15 cellular contexts compared by ENCODE assay signal in the genomic region with DNA sequence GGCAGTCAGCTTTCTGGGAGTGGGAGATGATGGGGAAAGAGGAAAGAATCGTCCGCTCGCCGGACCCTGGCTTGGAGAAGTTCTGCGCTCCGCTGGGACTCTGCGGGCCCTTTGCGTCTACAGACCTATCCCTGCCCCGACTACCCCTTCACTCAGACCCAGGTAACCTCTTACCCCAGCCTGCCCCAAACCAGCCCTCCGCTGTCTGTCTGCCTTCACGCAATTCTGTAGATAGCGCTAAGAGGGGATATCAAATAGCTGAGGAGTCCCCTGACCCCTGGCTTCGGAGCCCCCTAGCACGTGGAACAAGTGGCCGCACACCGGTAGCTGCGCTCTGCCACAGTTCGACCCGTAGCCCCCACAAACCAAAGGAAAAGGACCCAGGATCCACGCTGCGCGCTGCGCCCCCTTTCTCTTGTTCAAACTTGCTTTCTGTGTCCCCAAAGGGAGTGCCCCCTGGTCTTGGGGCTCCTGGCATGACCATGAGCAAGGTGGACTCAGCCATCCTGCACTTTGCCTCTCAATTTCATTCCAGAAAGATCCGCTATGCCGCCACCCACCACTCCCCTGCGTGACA. TPM values are rescaled to one million over a fixed set of nuclear protein-coding genes. Genes with fewer than 3 reads are reported as not detected.
DNase-seq lines count a peak whose midpoint lies in the region; ATAC-seq, FAIRE-seq and TF ChIP-seq lines count a peak whose summit lies in the region.
"Had no signal": no experiment of that assay in that cellular context is flagged by ENCODE, and none has a peak within 500 bp of the region (broad histone marks: within the 10 kb centered on the region; RNA-seq: fewer than 3 reads in every experiment).

No MANE protein-coding gene starts in this region.

- H3K27me3 Mint-ChIP-seq in Caco-2 (ENCODE audit: insufficient read depth, unreplicated experiment) (no peaks in the 10 kb centered on the region), astrocyte (ENCODE audit: low read depth, unreplicated experiment) (peaks cover 99% of the 10 kb centered on the region), endodermal cell (ENCODE audit: insufficient read depth) (peaks cover 100% of the 10 kb centered on the region)
- H3K27me3 Mint-ChIP-seq in activated CD4-positive, alpha-beta T cell treated with anti-CD3 and anti-CD28 coated beads for 36 hours = peaks cover 24% of the 10 kb centered on the region

- H3K4me1 ChIP-seq in Caco-2 (peaks cover 51% of the 10 kb centered on the region), astrocyte (ENCODE audit: insufficient read depth, low read length) (peaks cover 11% of the 10 kb centered on the region), hepatocyte (ENCODE audit: insufficient read depth) (peaks cover 11% of the 10 kb centered on the region), endodermal cell (ENCODE audit: control insufficient read depth, insufficient read depth, low read length) (no peaks in the 10 kb centered on the region)
- H3K4me1 ChIP-seq: neural progenitor cell had no signal

- H3K79me2 ChIP-seq in astrocyte (ENCODE audit: insufficient read depth, low read length) = peaks cover 28% of the 10 kb centered on the region
- H3K79me2 ChIP-seq in hepatocyte = peaks cover 11% of the 10 kb centered on the region

- H3K4me2 ChIP-seq in astrocyte (ENCODE audit: low read length) (peak overlapping the region; percentile 83), hepatocyte (peak overlapping the region; percentile 66)
- H3K4me2 ChIP-seq: neural progenitor cell had no signal

- intact Hi-C loops in Caco-2 (cut with micrococcal nuclease; ENCODE audit: unreplicated experiment) = loop anchor here (1.0 to 5.0 kb wide), 2 partner anchors 8 to 176 kb away; no protein-coding TSS in a partner anchor
- intact Hi-C loops in posterior vena cava (cut with DNase I) = loop anchor here in 1 of 2 donors (10.0 kb wide), 1 partner anchor 89 kb away; no protein-coding TSS in a partner anchor
- intact Hi-C loops in activated CD4-positive, alpha-beta T cell treated with anti-CD3 and anti-CD28 coated beads for 36 hours (cut with DNase I, micrococcal nuclease) = no loop called here

- no peak for DNase-seq in Caco-2
- DNase-seq in astrocyte (ENCODE audit: low read depth) = peak; percentile 8
- no peak for DNase-seq in hepatocyte (ENCODE audit: low spot score)
- DNase-seq in posterior vena cava (ENCODE audit: low spot score) = peak; percentile 83
- DNase-seq in NAMALWA (ENCODE audit: low spot score) = no peak
- no peak for DNase-seq in activated CD4-positive, alpha-beta T cell treated with anti-CD3 and anti-CD28 coated beads for 36 hours
- DNase-seq in endodermal cell = no peak
- no peak for DNase-seq in UCSD-AML1 (lab: John Stamatoyannopoulos, UW; ENCODE audit: unreplicated experiment)
- DNase-seq: glutamatergic neuron; stimulated activated naive CD4-positive, alpha-beta T cell had no signal

- no peaks in the 10 kb centered on the region for H3K9me2 ChIP-seq in hepatocyte (replicated peaks; ENCODE audit: insufficient read depth)

- H4K20me1 ChIP-seq in astrocyte (ENCODE audit: insufficient read depth, low read length) (no peaks in the 10 kb centered on the region), hepatocyte (ENCODE audit: insufficient read depth, poor library complexity, severe bottlenecking) (no peaks in the 10 kb centered on the region)

- H3K9me3 ChIP-seq in Caco-2 (no peaks in the 10 kb centered on the region), astrocyte (ENCODE audit: insufficient read depth, low read depth, low read length) (no peaks in the 10 kb centered on the region), hepatocyte (ENCODE audit: low read depth) (no peaks in the 10 kb centered on the region), endodermal cell (ENCODE audit: control insufficient read depth, low read length) (peaks cover 12% of the 10 kb centered on the region)
- H3K9me3 ChIP-seq: right lobe of liver, SJSA1 had no signal

- no peak for ATAC-seq in activated CD4-positive, alpha-beta T cell treated with anti-CD3 and anti-CD28 coated beads for 36 hours

- H3K27ac Mint-ChIP-seq in Caco-2 (ENCODE audit: unreplicated experiment) (peak overlapping the region; percentile 95), astrocyte (ENCODE audit: unreplicated experiment) (no peak overlapping the region), endodermal cell (no peak overlapping the region)
- no peak overlapping the region for H3K27ac Mint-ChIP-seq in activated CD4-positive, alpha-beta T cell treated with anti-CD3 and anti-CD28 coated beads for 36 hours
- H3K27ac Mint-ChIP-seq: neural progenitor cell had no signal

- H3K4me1 Mint-ChIP-seq in Caco-2 (ENCODE audit: low read depth, unreplicated experiment) (peaks cover 38% of the 10 kb centered on the region), astrocyte (ENCODE audit: low read depth, unreplicated experiment) (peaks cover 2% of the 10 kb centered on the region), endodermal cell (peaks cover 4% of the 10 kb centered on the region)
- H3K4me1 Mint-ChIP-seq in activated CD4-positive, alpha-beta T cell treated with anti-CD3 and anti-CD28 coated beads for 36 hours = no peaks in the 10 kb centered on the region
- H3K4me1 Mint-ChIP-seq: neural progenitor cell had no signal

- BruUV-seq in Caco-2 (replicated peaks; lab: Mats Ljungman, UMichigan) = no TSS peak

- POLR2A ChIA-PET in Caco-2 (lab: Charles Lee) = no interaction called here
- POLR2A ChIA-PET in activated CD4-positive, alpha-beta T cell treated with anti-CD3 and anti-CD28 coated beads for 36 hours (lab: Charles Lee) = no interaction called here

- no peaks in the 10 kb centered on the region for H3K27me3 ChIP-seq in Caco-2 (replicated peaks; ENCODE audit: control insufficient read depth, insufficient read depth, low read length)
- H3K27me3 ChIP-seq in astrocyte (ENCODE audit: insufficient read depth, low read length) = peaks cover 71% of the 10 kb centered on the region
- peaks cover 73% of the 10 kb centered on the region for H3K27me3 ChIP-seq in hepatocyte
- H3K27me3 ChIP-seq in endodermal cell (ENCODE audit: control insufficient read depth, insufficient read depth, low read length, poor library complexity, severe bottlenecking) = peaks cover 100% of the 10 kb centered on the region
- H3K27me3 ChIP-seq: SJSA1 had no signal

- H2AFZ ChIP-seq in astrocyte (ENCODE audit: low read depth, low read length) (no peak overlapping the region), hepatocyte (no peak overlapping the region)
- H2AFZ ChIP-seq: neural progenitor cell had no signal

- no peaks in the 10 kb centered on the region for H3K36me3 ChIP-seq in Caco-2 (ENCODE audit: control insufficient read depth, insufficient read depth, low read length)
- no peaks in the 10 kb centered on the region for H3K36me3 ChIP-seq in astrocyte (ENCODE audit: insufficient read depth, low read length)
- H3K36me3 ChIP-seq in hepatocyte (replicated peaks; ENCODE audit: insufficient read depth, low read depth) = no peaks in the 10 kb centered on the region
- H3K36me3 ChIP-seq in endodermal cell (ENCODE audit: control insufficient read depth, insufficient read depth, low read length) = no peaks in the 10 kb centered on the region
- H3K36me3 ChIP-seq: cardiac muscle cell, neural progenitor cell, right lobe of liver had no signal

- H3K9me3 Mint-ChIP-seq in Caco-2 (ENCODE audit: unreplicated experiment) (no peaks in the 10 kb centered on the region), astrocyte (ENCODE audit: unreplicated experiment) (peaks cover 46% of the 10 kb centered on the region), endodermal cell (no peaks in the 10 kb centered on the region)
- H3K9me3 Mint-ChIP-seq in activated CD4-positive, alpha-beta T cell treated with anti-CD3 and anti-CD28 coated beads for 36 hours (ENCODE audit: low read depth) = no peaks in the 10 kb centered on the region

- TF ChIP-seq CTCF in Caco-2 (IDR thresholded peaks at IDR 0.05; ENCODE audit: insufficient read depth in 1 of 2, low read depth in 1 of 2, low read length in 1 of 2, severe bottlenecking in 1 of 2, unreplicated experiment in 1 of 2) = no peak
- TF ChIP-seq CTCF in astrocyte (IDR thresholded peaks at IDR 0.05; ENCODE audit: insufficient read depth, low read depth, low read length) = no peak
- no peak for TF ChIP-seq CTCF in hepatocyte (IDR thresholded peaks at IDR 0.05; ENCODE audit: poor library complexity)
- no peak for TF ChIP-seq CTCF in endodermal cell (conservative IDR thresholded peaks at IDR 0.05)

- CTCF ChIA-PET in Caco-2 (lab: Charles Lee) = no interaction called here
- CTCF ChIA-PET in activated CD4-positive, alpha-beta T cell treated with anti-CD3 and anti-CD28 coated beads for 36 hours (lab: Charles Lee) = no interaction called here

- H3K4me3 Mint-ChIP-seq in Caco-2 (ENCODE audit: unreplicated experiment) = peak overlapping the region; percentile 92
- no peak overlapping the region for H3K4me3 Mint-ChIP-seq in astrocyte (ENCODE audit: unreplicated experiment)
- no peak overlapping the region for H3K4me3 Mint-ChIP-seq in activated CD4-positive, alpha-beta T cell treated with anti-CD3 and anti-CD28 coated beads for 36 hours
- no peak overlapping the region for H3K4me3 Mint-ChIP-seq in endodermal cell
- H3K4me3 Mint-ChIP-seq: neural progenitor cell had no signal

- no peak for FAIRE-seq in astrocyte (lab: Jason Lieb, UNC)

- 46% methylated on average over 19 of the region's 26 CpGs for WGBS in hepatocyte (ENCODE audit: low lambda C conversion rate, missing lambda C conversion rate)
- WGBS in endodermal cell (ENCODE audit: insufficient coverage in 1 of 2, insufficient read length in 1 of 2), 2 experiments = 11 to 29% methylated on average over 8 to 24 of the region's 26 CpGs

- H3K36me3 Mint-ChIP-seq in Caco-2 (ENCODE audit: insufficient read depth, unreplicated experiment) (peaks cover 38% of the 10 kb centered on the region), astrocyte (ENCODE audit: low read depth, unreplicated experiment) (peaks cover 2% of the 10 kb centered on the region), endodermal cell (ENCODE audit: low read depth) (no peaks in the 10 kb centered on the region)
- no peaks in the 10 kb centered on the region for H3K36me3 Mint-ChIP-seq in activated CD4-positive, alpha-beta T cell treated with anti-CD3 and anti-CD28 coated beads for 36 hours (ENCODE audit: low read depth)
- H3K36me3 Mint-ChIP-seq: neural progenitor cell had no signal

- H3K27ac ChIP-seq in astrocyte (ENCODE audit: low read depth, low read length) = peak overlapping the region; percentile 84
- H3K27ac ChIP-seq in hepatocyte = peak overlapping the region; percentile 89
- no peak overlapping the region for H3K27ac ChIP-seq in endodermal cell (ENCODE audit: low read depth, low read length)
- H3K27ac ChIP-seq: cardiac muscle cell, neural progenitor cell, right lobe of liver, SJSA1 had no signal

- H3K4me3 ChIP-seq in Caco-2 (ENCODE audit: low read depth, low read length) = peak overlapping the region; percentile 60
- H3K4me3 ChIP-seq in astrocyte (ENCODE audit: insufficient read depth, low read depth, low read length) = peak overlapping the region; percentile 60
- H3K4me3 ChIP-seq in hepatocyte = peak overlapping the region; percentile 33
- H3K4me3 ChIP-seq in endodermal cell (ENCODE audit: low read length) = no peak overlapping the region
- H3K4me3 ChIP-seq: cardiac muscle cell, neural progenitor cell, right lobe of liver, SJSA1 had no signal

- peak overlapping the region; percentile 83 for H3K9ac ChIP-seq in astrocyte (ENCODE audit: low read length)
- no peak overlapping the region for H3K9ac ChIP-seq in endodermal cell (ENCODE audit: extremely low read depth, low read length, poor library complexity, severe bottlenecking)
- H3K9ac ChIP-seq: neural progenitor cell had no signal

RNA-seq across cellular contexts. Expression of a gene that starts 7.0 kb away (rescaled TPM):
- total RNA-seq in Caco-2 (2022) (4.8 and 5.5 TPM in 2 replicates), astrocyte (not detected in 2 replicates), hepatocyte (1.3 and 1.4 TPM in 2 replicates), posterior vena cava (1 to 10 TPM; 6.2 to 9.5 TPM), endodermal cell (not detected)
- 0.69 and 0.96 TPM in 2 replicates for polyA plus RNA-seq in hepatocyte
- total RNA-seq in activated CD4-positive, alpha-beta T cell treated with anti-CD3 and anti-CD28 coated beads for 36 hours = under 1 TPM in 1 of 2 experiments, not detected in 1; 0.25 TPM
- 5.4 TPM for polyA plus RNA-seq in endodermal cell (2013, experiment 1 of 2)
- 2.2 TPM for polyA plus RNA-seq in endodermal cell (2013, experiment 2 of 2)
- total RNA-seq: cardiac muscle cell had no signal

RNA-seq across cellular contexts. Expression of a gene that starts 19.9 kb away (rescaled TPM):
- total RNA-seq in Caco-2 (2022) = 4.3 and 4.9 TPM in 2 replicates
- not detected in 2 replicates for total RNA-seq in astrocyte
- total RNA-seq in hepatocyte = 0.08 and 0.70 TPM in 2 replicates
- 0.41 and 0.92 TPM in 2 replicates for polyA plus RNA-seq in hepatocyte
- total RNA-seq in posterior vena cava = 10 to 100 TPM; 11.3 to 17.6 TPM
- not detected for total RNA-seq in activated CD4-positive, alpha-beta T cell treated with anti-CD3 and anti-CD28 coated beads for 36 hours
- total RNA-seq in endodermal cell = not detected
- 11.4 TPM for polyA plus RNA-seq in endodermal cell (2013, experiment 1 of 2)
- polyA plus RNA-seq in endodermal cell (2013, experiment 2 of 2) = 5.3 TPM
- total RNA-seq: activated CD8-positive, alpha-beta memory T cell treated with anti-CD3 and anti-CD28 coated beads for 36 hours; cardiac muscle cell had no signal
- polyA plus RNA-seq: cardiac muscle cell had no signal

RNA-seq across cellular contexts. Expression of a gene that starts 21.1 kb away (rescaled TPM):
- 1.5 and 1.8 TPM in 2 replicates for total RNA-seq in Caco-2 (2022)
- total RNA-seq in astrocyte = not detected in 2 replicates
- total RNA-seq in hepatocyte = 0.36 TPM in 1 of 2 replicates, not detected in the other
- polyA plus RNA-seq in hepatocyte = 0.07 and 0.81 TPM in 2 replicates
- total RNA-seq in posterior vena cava = 1 to 10 TPM; 1.3 to 2.0 TPM
- total RNA-seq in activated CD4-positive, alpha-beta T cell treated with anti-CD3 and anti-CD28 coated beads for 36 hours = not detected
- not detected for total RNA-seq in endodermal cell
- 27.2 TPM for polyA plus RNA-seq in endodermal cell (2013, experiment 1 of 2)
- polyA plus RNA-seq in endodermal cell (2013, experiment 2 of 2) = 22.7 TPM
- total RNA-seq: activated CD8-positive, alpha-beta memory T cell treated with anti-CD3 and anti-CD28 coated beads for 36 hours had no signal

RNA-seq across cellular contexts. Expression of a gene that starts 24.0 kb away (rescaled TPM):
- 5.6 and 8.1 TPM in 2 replicates for total RNA-seq in Caco-2 (2022)
- total RNA-seq in astrocyte = not detected in 2 replicates
- total RNA-seq in hepatocyte = not detected in 2 replicates
- polyA plus RNA-seq in hepatocyte = 0.16 and 0.23 TPM in 2 replicates
- 1 to 10 TPM; 8.6 to 9.1 TPM for total RNA-seq in posterior vena cava
- not detected for total RNA-seq in activated CD4-positive, alpha-beta T cell treated with anti-CD3 and anti-CD28 coated beads for 36 hours
- not detected for total RNA-seq in endodermal cell
- 8.6 TPM for polyA plus RNA-seq in endodermal cell (2013, experiment 1 of 2)
- polyA plus RNA-seq in endodermal cell (2013, experiment 2 of 2) = 5.5 TPM
- total RNA-seq: activated CD8-positive, alpha-beta memory T cell treated with anti-CD3 and anti-CD28 coated beads for 36 hours; cardiac muscle cell; right lobe of liver had no signal
- polyA plus RNA-seq: cardiac muscle cell had no signal

RNA-seq across cellular contexts. Expression of a gene that starts 27.8 kb away (rescaled TPM):
- total RNA-seq in Caco-2 (2022) (18.5 and 18.8 TPM in 2 replicates), astrocyte (0.23 TPM in 1 of 2 replicates, not detected in the other), hepatocyte (0.12 and 0.30 TPM in 2 replicates), posterior vena cava (under 1 TPM; 0.71 to 0.97 TPM), endodermal cell (not detected)
- 0.25 and 0.77 TPM in 2 replicates for polyA plus RNA-seq in hepatocyte
- total RNA-seq in activated CD4-positive, alpha-beta T cell treated with anti-CD3 and anti-CD28 coated beads for 36 hours = under 1 TPM; 0.12 to 0.14 TPM
- polyA plus RNA-seq in endodermal cell (2013, experiment 1 of 2) = 4.1 TPM
- 4.2 TPM for polyA plus RNA-seq in endodermal cell (2013, experiment 2 of 2)

Comparison
In these comparisons a context has a peak if more than half of its experiments do, and no peak if none do; other contexts are left out.
1. DNase-seq: peak in astrocyte (single experiment) and posterior vena cava (single experiment); none in Caco-2 (0 of 2), hepatocyte (single experiment), NAMALWA (single experiment), activated CD4-positive, alpha-beta T cell treated with anti-CD3 and anti-CD28 coated beads for 36 hours (single experiment), endodermal cell (single experiment) and UCSD-AML1 (single experiment).